Comparison of ENCODE assay signal across 4 cellular contexts in the genomic region with DNA sequence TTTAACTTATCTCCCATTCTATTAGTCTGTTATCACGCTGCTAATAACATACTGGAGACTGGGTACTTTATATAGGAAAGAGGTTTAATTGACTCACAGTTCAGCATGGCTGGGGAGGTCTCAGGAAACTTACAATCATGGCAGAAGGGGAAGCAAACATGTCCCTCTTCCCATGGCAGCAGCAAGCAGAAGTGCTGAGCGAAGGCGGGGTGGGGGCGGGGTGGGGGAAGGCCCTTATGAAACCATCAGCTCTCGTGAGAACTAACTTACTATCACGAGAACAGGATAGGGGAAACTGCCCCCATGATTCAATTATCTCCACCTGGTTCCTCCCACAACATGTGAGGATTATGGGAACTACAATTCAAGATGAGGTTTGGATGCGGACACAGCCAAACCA. TPM values are rescaled to one million over a fixed set of nuclear protein-coding genes. Genes with fewer than 3 reads are reported as not detected.
"Had no signal": no experiment of that assay in that cellular context is flagged by ENCODE, and none has a peak within 500 bp of the region (broad histone marks: within the 10 kb centered on the region; RNA-seq: fewer than 3 reads in every experiment).

No MANE protein-coding gene starts in this region.

RNA-seq across cellular contexts. Expression of gene MLPH, which starts 17.6 kb away (rescaled TPM):
- total RNA-seq: naive thymus-derived CD4-positive, alpha-beta T cell; natural killer cell treated with Interleukin-12 subunit alpha and Interleukin-12 subunit beta and Interleukin-15 and Interleukin-18, amount 100 ng/mL, for 72 hours; pulmonary artery endothelial cell; skeletal muscle tissue had no signal
- polyA plus RNA-seq: naive thymus-derived CD4-positive, alpha-beta T cell had no signal
